In the genomic region with DNA sequence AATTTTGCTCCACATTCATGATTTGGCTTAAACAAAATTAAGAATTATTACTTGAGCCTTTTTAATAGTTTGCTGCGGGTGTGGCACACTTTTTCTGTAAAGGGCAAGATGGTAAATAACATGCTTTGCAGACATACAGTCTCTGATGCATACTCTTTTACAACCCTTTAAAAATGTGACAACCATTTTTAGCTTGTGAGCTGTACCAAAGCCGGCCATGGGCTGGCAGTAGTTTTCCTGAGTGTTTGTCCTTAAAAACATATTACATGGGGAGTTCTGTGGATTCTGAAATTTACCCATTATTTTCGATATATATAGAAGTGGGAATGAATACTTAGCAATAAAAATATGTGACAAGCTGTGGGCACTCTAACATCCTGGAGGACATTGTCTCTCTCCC, we compare ENCODE assay signal across 15 cellular contexts.
DNase-seq lines count a peak whose midpoint lies in the region; ATAC-seq, FAIRE-seq and TF ChIP-seq lines count a peak whose summit lies in the region.
"Had no signal": no experiment of that assay in that cellular context is flagged by ENCODE, and none has a peak within 500 bp of the region (broad histone marks: within the 10 kb centered on the region; RNA-seq: fewer than 3 reads in every experiment).

No MANE protein-coding gene starts in this region.

- H3K79me2 ChIP-seq in H9 (ENCODE audit: insufficient read depth, low read length) (peaks cover 13% of the 10 kb centered on the region), astrocyte (ENCODE audit: insufficient read depth, low read length) (peaks cover 85% of the 10 kb centered on the region)

- DNase-seq in H9, result no peak
- DNase-seq in astrocyte (ENCODE audit: low read depth), result no peak
- DNase-seq in right lobe of liver, result no peak
- DNase-seq in NCI-H510A (lab: John Stamatoyannopoulos, UW), result no peak
- DNase-seq: activated T-cell treated with anti-CD3 and anti-CD28 coated beads, Interleukin-2, amount 50 U/mL, for 72 hours; COR-L47; NCI-H1436; nucleus accumbens; stimulated activated CD4-positive, alpha-beta T cell treated with anti-CD3 and anti-CD28 coated beads, Interleukin-2, amount 100 ng/mL, for 48 hours had no signal

- H3K9me3 Mint-ChIP-seq in H9 (peaks cover 12 to 13% of the 10 kb centered on the region in 2 experiments), astrocyte (ENCODE audit: unreplicated experiment) (peaks cover 2% of the 10 kb centered on the region)

- no peak overlapping the region for H3K18ac ChIP-seq in H9 (ENCODE audit: insufficient read length, low read depth, low read length)

- H3K36me3 ChIP-seq in astrocyte (ENCODE audit: insufficient read depth, low read length) (no peaks in the 10 kb centered on the region), right lobe of liver (no peaks in the 10 kb centered on the region), skeletal muscle tissue (ENCODE audit: control insufficient read depth in 3 of 3, insufficient read depth in 3 of 3, low read length in 3 of 3) (no peaks in the 10 kb centered on the region)

- H3K4me2 ChIP-seq in H9 (ENCODE audit: insufficient read depth, insufficient read length, low read length) (no peak overlapping the region), astrocyte (ENCODE audit: low read length) (peak overlapping the region; percentile 73)

- H3K23ac ChIP-seq in H9 (ENCODE audit: insufficient read length, low read depth, low read length), result no peak overlapping the region

- intact Hi-C loops in right lobe of liver (cut with DNase I), result no loop called here

- no peak overlapping the region for H4K8ac ChIP-seq in H9 (replicated peaks; ENCODE audit: insufficient read length, low read depth, low read length)

- ATAC-seq in right lobe of liver (no peak), GM21619 (IDR thresholded peaks at IDR 0.05; ENCODE audit: unreplicated experiment) (no peak), HG02938 (IDR thresholded peaks at IDR 0.05; ENCODE audit: unreplicated experiment) (no peak), GM18517 (IDR thresholded peaks at IDR 0.05; ENCODE audit: unreplicated experiment) (no peak)
- ATAC-seq: activated T-cell treated with anti-CD3 and anti-CD28 coated beads, Interleukin-2, amount 50 U/mL, for 72 hours had no signal

- no CpG with 5 or more reads among the region's 3 CpGs for WGBS in H9 (ENCODE audit: extremely low coverage, insufficient read length, low lambda C conversion rate)
- 78% methylated on average over 3 of the region's 3 CpGs for WGBS in right lobe of liver (ENCODE audit: insufficient coverage, low coverage, low lambda C conversion rate, missing lambda C conversion rate)

- no peak overlapping the region for H2BK15ac ChIP-seq in H9 (ENCODE audit: low read depth, low read length)

- no peaks in the 10 kb centered on the region for H3K9me3 ChIP-seq in H9 (ENCODE audit: control insufficient read depth, low read depth, low read length)
- no peaks in the 10 kb centered on the region for H3K9me3 ChIP-seq in astrocyte (ENCODE audit: insufficient read depth, low read depth, low read length)
- H3K9me3 ChIP-seq in right lobe of liver, result no peaks in the 10 kb centered on the region
- no peaks in the 10 kb centered on the region for H3K9me3 ChIP-seq in skeletal muscle tissue (ENCODE audit: control insufficient read depth in 3 of 3, low read length in 3 of 3)
- H3K9me3 ChIP-seq: SJSA1 had no signal

- H3K27me3 Mint-ChIP-seq in H9 (ENCODE audit: low read depth) (no peaks in the 10 kb centered on the region), astrocyte (ENCODE audit: low read depth, unreplicated experiment) (no peaks in the 10 kb centered on the region)
- H3K27me3 Mint-ChIP-seq: stimulated activated naive CD8-positive, alpha-beta T cell treated with anti-CD3 and anti-CD28 coated beads, Interleukin-15, Interleukin-2, amounts not matched to agents 100 ng/mL and 50 ng/mL, for 24 hours had no signal

- H4K20me1 ChIP-seq in H9 (ENCODE audit: control insufficient read depth, insufficient read depth, insufficient read length), result no peaks in the 10 kb centered on the region
- peaks cover 3% of the 10 kb centered on the region for H4K20me1 ChIP-seq in astrocyte (ENCODE audit: insufficient read depth, low read length)

- H3K4me3 ChIP-seq in astrocyte (ENCODE audit: insufficient read depth, low read depth, low read length) (no peak overlapping the region), right lobe of liver (no peak overlapping the region), skeletal muscle tissue (ENCODE audit: low read length in 3 of 3) (no peak overlapping the region)
- H3K4me3 ChIP-seq: SJSA1 had no signal

- H3K4me3 Mint-ChIP-seq in H9 (no peak overlapping the region), astrocyte (ENCODE audit: unreplicated experiment) (no peak overlapping the region)
- H3K4me3 Mint-ChIP-seq: activated T-cell treated with anti-CD3 and anti-CD28 coated beads, Interleukin-2, amount 50 U/mL, for 72 hours; stimulated activated naive CD8-positive, alpha-beta T cell treated with anti-CD3 and anti-CD28 coated beads, Interleukin-15, Interleukin-2, amounts not matched to agents 100 ng/mL and 50 ng/mL, for 24 hours had no signal

- no peak overlapping the region for H4K5ac ChIP-seq in H9 (ENCODE audit: insufficient read length, low read depth, low read length)

- H3K4me1 ChIP-seq in H9 (ENCODE audit: insufficient read depth, low read length), result peaks cover 15% of the 10 kb centered on the region
- peaks cover 58% of the 10 kb centered on the region for H3K4me1 ChIP-seq in astrocyte (ENCODE audit: insufficient read depth, low read length)
- peaks cover 0 to 45% (median 24%) of the 10 kb centered on the region in 4 donors for H3K4me1 ChIP-seq in right lobe of liver
- peaks cover 12 to 28% (median 25%) of the 10 kb centered on the region in 3 donors for H3K4me1 ChIP-seq in skeletal muscle tissue (ENCODE audit: control insufficient read depth in 3 of 3, insufficient read depth in 3 of 3, low read length in 3 of 3)

- H2AK5ac ChIP-seq in H9 (ENCODE audit: insufficient read length, low read length), result no peak overlapping the region

- H3K36me3 Mint-ChIP-seq in H9 (ENCODE audit: insufficient read depth in 1 of 3, low read depth in 3 of 3), result peaks cover 18 to 27% (median 26%) of the 10 kb centered on the region in 3 experiments
- H3K36me3 Mint-ChIP-seq in astrocyte (ENCODE audit: low read depth, unreplicated experiment), result peaks cover 10% of the 10 kb centered on the region

- no peak overlapping the region for H2BK20ac ChIP-seq in H9 (ENCODE audit: low read depth, low read length, poor library complexity, severe bottlenecking)

- H3K27me3 ChIP-seq in H9 (ENCODE audit: insufficient read depth, low read length) (no peaks in the 10 kb centered on the region), astrocyte (ENCODE audit: insufficient read depth, low read length) (no peaks in the 10 kb centered on the region), right lobe of liver (no peaks in the 10 kb centered on the region), skeletal muscle tissue (ENCODE audit: control insufficient read depth in 3 of 3, insufficient read depth in 3 of 3, low read length in 3 of 3) (no peaks in the 10 kb centered on the region)
- H3K27me3 ChIP-seq: SJSA1 had no signal

- no peaks in the 10 kb centered on the region for H3K23me2 ChIP-seq in H9 (ENCODE audit: insufficient read length, low read depth, low read length, poor library complexity, severe bottlenecking)

- H3K27ac Mint-ChIP-seq in H9 (peak overlapping the region in 2 of 3 experiments; percentile 51 to 52; a peak in 2 of 7 replicates), astrocyte (ENCODE audit: unreplicated experiment) (peak overlapping the region; percentile 96)
- H3K27ac Mint-ChIP-seq: activated T-cell treated with anti-CD3 and anti-CD28 coated beads, Interleukin-2, amount 50 U/mL, for 72 hours; stimulated activated naive CD8-positive, alpha-beta T cell treated with anti-CD3 and anti-CD28 coated beads, Interleukin-15, Interleukin-2, amounts not matched to agents 100 ng/mL and 50 ng/mL, for 24 hours had no signal

- H2BK120ac ChIP-seq in H9 (ENCODE audit: low read depth, low read length, poor library complexity, severe bottlenecking), result no peak overlapping the region

- H3K9ac ChIP-seq in H9 (ENCODE audit: extremely low read depth, insufficient read length, low read length) (no peak overlapping the region), astrocyte (ENCODE audit: low read length) (peak overlapping the region; percentile 78), skeletal muscle tissue (ENCODE audit: low read depth in 1 of 3, low read length in 3 of 3) (no peak overlapping the region)

- no peak overlapping the region for H3K56ac ChIP-seq in H9 (ENCODE audit: insufficient read length, low read depth, low read length)

- H3K79me1 ChIP-seq in H9 (ENCODE audit: insufficient read depth, low read depth, low read length, poor library complexity, severe bottlenecking), result peaks cover 9% of the 10 kb centered on the region

- H2AFZ ChIP-seq in H9 (ENCODE audit: low read length) (no peak overlapping the region), astrocyte (ENCODE audit: low read depth, low read length) (no peak overlapping the region)

- no peak for FAIRE-seq in astrocyte (lab: Jason Lieb, UNC)

- no peak for TF ChIP-seq POLR2A in right lobe of liver (IDR thresholded peaks at IDR 0.05)

- no peak overlapping the region for H3K4ac ChIP-seq in H9 (ENCODE audit: low read depth, low read length)

- H3K4me1 Mint-ChIP-seq in H9 (peaks cover 27 to 32% of the 10 kb centered on the region in 2 experiments), astrocyte (ENCODE audit: low read depth, unreplicated experiment) (peaks cover 75% of the 10 kb centered on the region)

- no peak overlapping the region for H2BK5ac ChIP-seq in H9 (ENCODE audit: insufficient read length, low read length)

- H2BK12ac ChIP-seq in H9 (ENCODE audit: insufficient read length, low read depth, low read length), result no peak overlapping the region

- H3T11ph ChIP-seq in H9 (ENCODE audit: low read length), result no peak overlapping the region

- TF ChIP-seq CTCF in H9 (conservative IDR thresholded peaks at IDR 0.05) (no peak), astrocyte (IDR thresholded peaks at IDR 0.05; ENCODE audit: insufficient read depth, low read depth, low read length) (no peak), right lobe of liver (IDR thresholded peaks at IDR 0.05) (no peak)

- no peak overlapping the region for H3K14ac ChIP-seq in H9 (ENCODE audit: insufficient read depth, low read length)

- H3K27ac ChIP-seq in H9 (ENCODE audit: insufficient read length, low read depth, low read length) (no peak overlapping the region), astrocyte (ENCODE audit: low read depth, low read length) (peak overlapping the region; percentile 96), right lobe of liver (peak overlapping the region in 2 of 3 donors; percentile 37 to 57), skeletal muscle tissue (ENCODE audit: low read depth, low read length) (peak overlapping the region; percentile 79)
- H3K27ac ChIP-seq: SJSA1 had no signal

- H4K91ac ChIP-seq in H9 (ENCODE audit: insufficient read length, low read depth, low read length), result no peak overlapping the region
